In genomic region chr20:18093388-18093787, GRCh38 we compare ENCODE assay signal across 1 cellular context.
TF ChIP-seq lines count a peak whose summit lies in the region.

No MANE protein-coding gene starts in this region.

TF ChIP-seq in HepG2, 621 proteins besides CTCF, POLR2A, EP300 and RAD21:
- peak; percentile 25; the same call in 1 of the 2 replicates for TF ChIP-seq ZNF687 (CRISPR knock-in tag; IDR thresholded peaks at IDR 0.05)
- TF ChIP-seq ATF3 (CRISPR knock-in tag; IDR thresholded peaks at IDR 0.05), result no peak
- no peak for TF ChIP-seq CREM (IDR thresholded peaks at IDR 0.05)
- TF ChIP-seq CREM (CRISPR knock-in tag; IDR thresholded peaks at IDR 0.05), result no peak
